8 cellular contexts compared by ENCODE assay signal in genomic region chr7:30134523-30135270, GRCh38. TPM values are rescaled to one million over a fixed set of nuclear protein-coding genes. Genes with fewer than 3 reads are reported as not detected.
DNase-seq lines count a peak whose midpoint lies in the region; TF ChIP-seq lines count a peak whose summit lies in the region.

MTURN (plus strand) TSS chr7:30134986; CDS start chr7:30135137, 151 bp downstream.

- no peaks in the 10 kb centered on the region for H3K27me3 Mint-ChIP-seq in CD4-positive, alpha-beta memory T cell
- H3K27me3 Mint-ChIP-seq in endodermal cell (ENCODE audit: insufficient read depth), result peaks cover 46% of the 10 kb centered on the region

- H3K27ac ChIP-seq in CD4-positive, alpha-beta memory T cell (ENCODE audit: low read depth, low read length), result peak within 1 kb of the TSS; percentile 17
- H3K27ac ChIP-seq in endodermal cell (ENCODE audit: low read depth, low read length), result no peak within 1 kb of the TSS
- no peak within 1 kb of the TSS for H3K27ac ChIP-seq in mesendoderm (ENCODE audit: low read depth, low read length)

- intact Hi-C loops in CD4-positive, alpha-beta memory T cell (cut with micrococcal nuclease), result loop anchor here (1.0 to 10.0 kb wide), 6 partner anchors 108 to 460 kb away; partner anchors contain the start of genes FKBP14, GARS1, GGCT and NOD1

- H3K36me3 Mint-ChIP-seq in CD4-positive, alpha-beta memory T cell, result peaks cover under 1 to 4% of the 10 kb centered on the region in 2 donors
- H3K36me3 Mint-ChIP-seq in endodermal cell (ENCODE audit: low read depth), result peaks cover under 1% of the 10 kb centered on the region

- H3K18ac ChIP-seq in mesendoderm (ENCODE audit: low read length), result peak within 1 kb of the TSS; percentile 66

- H2BK120ac ChIP-seq in mesendoderm (ENCODE audit: low read depth, low read length), result no peak within 1 kb of the TSS

- no peak within 1 kb of the TSS for H3K23ac ChIP-seq in mesendoderm (ENCODE audit: low read length)

- H3K4ac ChIP-seq in mesendoderm (ENCODE audit: low read depth, low read length), result no peak within 1 kb of the TSS

- WGBS in endodermal cell (ENCODE audit: insufficient coverage in 1 of 2, insufficient read length in 1 of 2), 2 experiments, result 0 to 1% methylated on average over 30 to 98 of the region's 98 CpGs
- no CpG with 5 or more reads among the region's 98 CpGs for WGBS in mesendoderm (ENCODE audit: extremely low coverage, insufficient coverage, low lambda C conversion rate)

- H3K79me1 ChIP-seq in mesendoderm (ENCODE audit: low read length), result no peaks in the 10 kb centered on the region

- peak within 1 kb of the TSS; percentile 87 to 96 (median 94) for H3K4me3 Mint-ChIP-seq in CD4-positive, alpha-beta memory T cell
- H3K4me3 Mint-ChIP-seq in endodermal cell, result peak within 1 kb of the TSS; percentile 81

- H2BK15ac ChIP-seq in mesendoderm (replicated peaks; ENCODE audit: low read depth), result no peak within 1 kb of the TSS

- peak within 1 kb of the TSS; percentile 66 to 69 for H3K4me3 ChIP-seq in CD4-positive, alpha-beta memory T cell (ENCODE audit: low read length in 2 of 2)
- H3K4me3 ChIP-seq in endodermal cell (ENCODE audit: low read length), result peak within 1 kb of the TSS; percentile 84
- H3K4me3 ChIP-seq in mesendoderm (ENCODE audit: low read length), result peak within 1 kb of the TSS; percentile 61

- H2BK5ac ChIP-seq in mesendoderm (ENCODE audit: low read length), result no peak within 1 kb of the TSS

- TF ChIP-seq CTCF in GM20000 (IDR thresholded peaks at IDR 0.05; ENCODE audit: extremely low read depth, missing control alignments) (no peak), endodermal cell (conservative IDR thresholded peaks at IDR 0.05) (no peak)

- H3K36me3 ChIP-seq in CD4-positive, alpha-beta memory T cell (ENCODE audit: insufficient read depth, low read length), result no peaks in the 10 kb centered on the region
- H3K36me3 ChIP-seq in endodermal cell (ENCODE audit: control insufficient read depth, insufficient read depth, low read length) (no peaks in the 10 kb centered on the region), mesendoderm (ENCODE audit: control insufficient read depth, insufficient read depth, low read length) (no peaks in the 10 kb centered on the region)

- no peaks in the 10 kb centered on the region for H3K79me2 ChIP-seq in mesendoderm (ENCODE audit: control insufficient read depth, insufficient read depth, low read length)

- no peak within 1 kb of the TSS for H4K5ac ChIP-seq in mesendoderm (ENCODE audit: low read length)

- peak; percentile 86 to 92 (median 89) for DNase-seq in CD4-positive, alpha-beta memory T cell
- DNase-seq in GM20000 (ENCODE audit: low spot score) (peak; percentile 97), HS-5 (ENCODE audit: low read depth) (peak; percentile 58), NOMO-1 (lab: John Stamatoyannopoulos, UW; ENCODE audit: unreplicated experiment in 2 of 2) (peak; percentile 76 to 82), endodermal cell (peak; percentile 95), mesendoderm (peak; percentile 91)
- peak; percentile 62 for DNase-seq in activated CD8-positive, alpha-beta memory T cell treated with anti-CD3 and anti-CD28 coated beads, Interleukin-2, amount 50 U/mL, for 24 hours (ENCODE audit: extremely low read depth)
- DNase-seq in stimulated activated CD8-positive, alpha-beta memory T cell treated with anti-CD3 and anti-CD28 coated beads, Interleukin-12 subunit alpha, Interleukin-12 subunit beta, amount 100 ng/mL, for 1 hour (ENCODE audit: low read depth), result peak; percentile 74

- H3K9me3 Mint-ChIP-seq in CD4-positive, alpha-beta memory T cell, result no peaks in the 10 kb centered on the region
- H3K9me3 Mint-ChIP-seq in endodermal cell, result no peaks in the 10 kb centered on the region

- peaks cover 5 to 23% (median 12%) of the 10 kb centered on the region in 4 donors for H3K4me1 Mint-ChIP-seq in CD4-positive, alpha-beta memory T cell
- no peaks in the 10 kb centered on the region for H3K4me1 Mint-ChIP-seq in endodermal cell

- peak within 1 kb of the TSS; percentile 82 for H3K56ac ChIP-seq in mesendoderm (ENCODE audit: low read length)

- no peaks in the 10 kb centered on the region for H3K9me3 ChIP-seq in CD4-positive, alpha-beta memory T cell (ENCODE audit: control insufficient read depth in 1 of 2, low read length in 2 of 2)
- no peaks in the 10 kb centered on the region for H3K9me3 ChIP-seq in endodermal cell (ENCODE audit: control insufficient read depth, low read length)

- no peaks in the 10 kb centered on the region for H3K27me3 ChIP-seq in CD4-positive, alpha-beta memory T cell (ENCODE audit: insufficient read depth, low read length)
- H3K27me3 ChIP-seq in endodermal cell (ENCODE audit: control insufficient read depth, insufficient read depth, low read length, poor library complexity, severe bottlenecking) (peaks cover 43% of the 10 kb centered on the region), mesendoderm (ENCODE audit: insufficient read depth, low read length, poor library complexity) (peaks cover 3% of the 10 kb centered on the region)

- H3K27ac Mint-ChIP-seq in CD4-positive, alpha-beta memory T cell, result peak within 1 kb of the TSS; percentile 75 to 95 (median 95)
- peak within 1 kb of the TSS; percentile 80 for H3K27ac Mint-ChIP-seq in endodermal cell

- no peak within 1 kb of the TSS for H4K8ac ChIP-seq in mesendoderm (ENCODE audit: low read depth, low read length)

- H3K9ac ChIP-seq in endodermal cell (ENCODE audit: extremely low read depth, low read length, poor library complexity, severe bottlenecking) (no peak within 1 kb of the TSS), mesendoderm (ENCODE audit: low read length) (peak within 1 kb of the TSS; percentile 67)

- peaks cover 14% of the 10 kb centered on the region for H3K4me1 ChIP-seq in CD4-positive, alpha-beta memory T cell (ENCODE audit: insufficient read depth, low read length)
- H3K4me1 ChIP-seq in endodermal cell (ENCODE audit: control insufficient read depth, insufficient read depth, low read length), result peaks cover 5% of the 10 kb centered on the region
- H3K4me1 ChIP-seq in mesendoderm (ENCODE audit: control insufficient read depth, low read depth, low read length), result no peaks in the 10 kb centered on the region

- POLR2A ChIA-PET in CD4-positive, alpha-beta memory T cell (lab: Charles Lee; ENCODE audit: partially characterized antibody), result interaction anchor here (0.9 to 2.8 kb wide), 9 partner anchors 11 to 459 kb away, joined by 3 to 19 read pairs (median 6); partner anchors contain the start of genes FKBP14, NOD1, PLEKHA8 and ZNRF2

- peak within 1 kb of the TSS; percentile 99 for H3K4me2 ChIP-seq in mesendoderm (ENCODE audit: low read length)

- no peak within 1 kb of the TSS for H2AK5ac ChIP-seq in mesendoderm (ENCODE audit: low read length)

- CTCF ChIA-PET in CD4-positive, alpha-beta memory T cell (lab: Charles Lee; ENCODE audit: partially characterized antibody), result interaction anchor here (0.9 to 1.6 kb wide), 5 partner anchors 9 to 219 kb away, joined by 4 to 5 read pairs (median 4); no protein-coding TSS in a partner anchor

RNA-seq across cellular contexts. Expression of gene MTURN, which starts in this region (rescaled TPM):
- 10 to 100 TPM; 18.1 to 19.2 TPM for total RNA-seq in CD4-positive, alpha-beta memory T cell
- polyA plus RNA-seq in CD4-positive, alpha-beta memory T cell, result 1 to 10 TPM; 3.2 to 4.0 TPM
- total RNA-seq in endodermal cell, result 10 to 100 TPM; 11.2 to 12.1 TPM
- 11.9 TPM for polyA plus RNA-seq in endodermal cell (2013, experiment 1 of 2)
- 10.0 TPM for polyA plus RNA-seq in endodermal cell (2013, experiment 2 of 2)
- polyA plus RNA-seq in mesendoderm (2013, experiment 1 of 2), result 1.6 TPM
- 1.5 TPM for polyA plus RNA-seq in mesendoderm (2013, experiment 2 of 2)
